In genomic region chr6:15431762-15432495, GRCh38 we compare ENCODE assay signal across 1 cellular context.
TF ChIP-seq lines count a peak whose summit lies in the region.

No MANE protein-coding gene starts in this region.

TF ChIP-seq in HepG2, 621 proteins besides CTCF, POLR2A, EP300 and RAD21 (continued from another document and continues in another):
- no peak for TF ChIP-seq ZNF281 (CRISPR knock-in tag; IDR thresholded peaks at IDR 0.05; ENCODE audit: borderline replicate concordance)
- TF ChIP-seq LCORL (IDR thresholded peaks at IDR 0.05): no peak
- peak; percentile 27; the same call in 1 of the 2 replicates for TF ChIP-seq LCORL (CRISPR knock-in tag; IDR thresholded peaks at IDR 0.05)
- TF ChIP-seq CREB3 (CRISPR knock-in tag; IDR thresholded peaks at IDR 0.05): no peak
- no peak for TF ChIP-seq ZNF253 (CRISPR knock-in tag; IDR thresholded peaks at IDR 0.05; ENCODE audit: borderline replicate concordance)
- no peak for TF ChIP-seq ZNF207 (IDR thresholded peaks at IDR 0.05; ENCODE audit: borderline replicate concordance)
- TF ChIP-seq TEAD3 (CRISPR knock-in tag; optimal IDR thresholded peaks at IDR 0.05; ENCODE audit: borderline replicate concordance): peak; percentile 80
- no peak for TF ChIP-seq HHEX (CRISPR knock-in tag; IDR thresholded peaks at IDR 0.05)
- TF ChIP-seq ZNF256 (CRISPR knock-in tag; conservative IDR thresholded peaks at IDR 0.05): no peak
- no peak for TF ChIP-seq DDIT3 (CRISPR knock-in tag; IDR thresholded peaks at IDR 0.05)
- TF ChIP-seq RBFOX2 (IDR thresholded peaks at IDR 0.05; ENCODE audit: low read depth, low read length): no peak
- TF ChIP-seq GMEB2 (CRISPR knock-in tag; IDR thresholded peaks at IDR 0.05; ENCODE audit: low read depth): no peak
- no peak for TF ChIP-seq ZSCAN29 (CRISPR knock-in tag; conservative IDR thresholded peaks at IDR 0.05)
- no peak for TF ChIP-seq ZNF543 (CRISPR knock-in tag; IDR thresholded peaks at IDR 0.05)
- TF ChIP-seq HMGA1 (CRISPR knock-in tag; conservative IDR thresholded peaks at IDR 0.05): no peak
- TF ChIP-seq NCOA5 (CRISPR knock-in tag; IDR thresholded peaks at IDR 0.05): no peak
- no peak for TF ChIP-seq ZNF205 (CRISPR knock-in tag; IDR thresholded peaks at IDR 0.05)
- TF ChIP-seq TCF12 (IDR thresholded peaks at IDR 0.05): no peak
- TF ChIP-seq TCF12 (CRISPR knock-in tag; IDR thresholded peaks at IDR 0.05): no peak
- no peak for TF ChIP-seq ZBTB3 (CRISPR knock-in tag; IDR thresholded peaks at IDR 0.05; ENCODE audit: borderline replicate concordance, low read depth)
- TF ChIP-seq STAT5B (CRISPR knock-in tag; IDR thresholded peaks at IDR 0.05): no peak
- peak; percentile 92 for TF ChIP-seq CBFB (CRISPR knock-in tag; IDR thresholded peaks at IDR 0.05)
- TF ChIP-seq SMYD3 (CRISPR knock-in tag; IDR thresholded peaks at IDR 0.05): no peak
- no peak for TF ChIP-seq SMARCE1 (IDR thresholded peaks at IDR 0.05; ENCODE audit: borderline replicate concordance)
- 0 out of 2 replicates have a peak, but pooled peaks have one; percentile 27 for TF ChIP-seq SOX13 (IDR thresholded peaks at IDR 0.05)
- TF ChIP-seq SOX13 (CRISPR knock-in tag; conservative IDR thresholded peaks at IDR 0.05 in 1 of 2, IDR thresholded peaks at IDR 0.05 in 1 of 2): peak in 1 of 2 experiments; percentile 56; a peak in 1 of 4 replicates
- no peak for TF ChIP-seq MATR3 (CRISPR knock-in tag; IDR thresholded peaks at IDR 0.05)
- no peak for TF ChIP-seq ATM (IDR thresholded peaks at IDR 0.05; ENCODE audit: borderline replicate concordance)
- no peak for TF ChIP-seq SNAPC4 (CRISPR knock-in tag; IDR thresholded peaks at IDR 0.05)
- TF ChIP-seq HDAC6 (IDR thresholded peaks at IDR 0.05; ENCODE audit: low read depth, low read length): no peak
- TF ChIP-seq NFATC3 (CRISPR knock-in tag; IDR thresholded peaks at IDR 0.05): no peak
- peak; percentile 41; the same call in 1 of the 2 replicates for TF ChIP-seq HMG20B (CRISPR knock-in tag; conservative IDR thresholded peaks at IDR 0.05)
- no peak for TF ChIP-seq TEF (CRISPR knock-in tag; IDR thresholded peaks at IDR 0.05)
- no peak for TF ChIP-seq ZFP36L2 (CRISPR knock-in tag; IDR thresholded peaks at IDR 0.05)
- no peak for TF ChIP-seq ZNF549 (CRISPR knock-in tag; IDR thresholded peaks at IDR 0.05)
- no peak for TF ChIP-seq ZNF616 (CRISPR knock-in tag; IDR thresholded peaks at IDR 0.05; ENCODE audit: low read depth)
- TF ChIP-seq UBTF (CRISPR knock-in tag; IDR thresholded peaks at IDR 0.05): 0 out of 2 replicates have a peak, but pooled peaks have one; percentile 32
- TF ChIP-seq ZFAT (CRISPR knock-in tag; conservative IDR thresholded peaks at IDR 0.05): no peak
- TF ChIP-seq BORCS8-MEF2B (CRISPR knock-in tag; IDR thresholded peaks at IDR 0.05): no peak
- TF ChIP-seq MEIS2 (CRISPR knock-in tag; IDR thresholded peaks at IDR 0.05): no peak
- no peak for TF ChIP-seq ZNF142 (CRISPR knock-in tag; IDR thresholded peaks at IDR 0.05)
- no peak for TF ChIP-seq ZMAT5 (CRISPR knock-in tag; IDR thresholded peaks at IDR 0.05; ENCODE audit: borderline replicate concordance, low read depth)
- no peak for TF ChIP-seq SRSF1 (optimal IDR thresholded peaks at IDR 0.05; ENCODE audit: low read depth, low read length)
- no peak for TF ChIP-seq NPAS2 (CRISPR knock-in tag; IDR thresholded peaks at IDR 0.05; ENCODE audit: borderline replicate concordance)
- no peak for TF ChIP-seq ZNF550 (CRISPR knock-in tag; IDR thresholded peaks at IDR 0.05; ENCODE audit: borderline replicate concordance)
